8 cellular contexts compared by ENCODE assay signal in the genomic region with DNA sequence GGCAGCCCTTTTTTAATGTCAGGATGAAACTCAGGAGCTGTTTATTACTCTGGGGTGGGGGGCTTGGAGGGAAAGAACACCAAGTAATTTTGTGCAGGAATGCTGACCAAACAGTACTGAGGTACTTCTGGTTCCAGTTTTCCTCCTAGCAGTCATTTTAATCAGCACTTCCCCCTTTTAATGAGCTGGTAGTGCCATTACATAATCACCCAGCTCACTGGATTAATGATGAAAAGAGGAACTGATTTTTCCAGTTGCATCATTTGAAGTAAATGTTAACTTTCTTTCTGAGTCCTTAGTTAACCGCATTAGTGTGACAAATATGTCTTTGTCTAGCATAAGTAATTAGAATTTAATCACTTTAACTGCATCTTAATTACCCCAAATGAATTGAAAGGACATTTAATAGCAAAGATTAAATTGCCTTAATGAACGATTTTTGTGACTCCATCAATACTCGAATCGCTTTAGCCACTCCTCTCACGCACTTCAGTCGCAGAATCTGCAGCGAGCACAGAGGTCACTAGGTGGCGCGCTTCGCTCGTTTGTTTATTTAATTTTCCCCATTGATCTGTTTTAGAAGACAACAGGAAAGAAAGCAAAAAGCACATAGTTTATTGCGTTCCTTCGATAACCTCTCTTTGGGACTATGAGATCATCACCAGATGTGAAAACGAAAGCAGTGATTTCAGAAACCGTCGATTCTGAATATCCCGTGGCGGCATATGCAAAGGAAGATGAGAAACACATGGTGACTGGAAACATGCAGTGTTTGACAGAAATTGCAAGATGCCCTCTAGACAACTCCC. TPM values are rescaled to one million over a fixed set of nuclear protein-coding genes. Genes with fewer than 3 reads are reported as not detected.
DNase-seq lines count a peak whose midpoint lies in the region; ATAC-seq, FAIRE-seq and TF ChIP-seq lines count a peak whose summit lies in the region.

No MANE protein-coding gene starts in this region.

- no peaks in the 10 kb centered on the region for H3K9me3 ChIP-seq in keratinocyte (ENCODE audit: control insufficient read depth, low read depth, low read length)

- H3K4me2 ChIP-seq in keratinocyte (ENCODE audit: control insufficient read depth, extremely low read depth, insufficient read depth, low read depth, low read length): peak overlapping the region; percentile 58

- dilution Hi-C loops in keratinocyte (cut with MboI; ENCODE audit: extremely low pct_ligation_motif_present, low sequenced_read_pairs): loop anchor here (25.0 kb wide), 1 partner anchor 407 kb away; no protein-coding TSS in a partner anchor

- H3K4me3 ChIP-seq in brain microvascular endothelial cell (ENCODE audit: low read depth, low read length) (no peak overlapping the region), keratinocyte (ENCODE audit: control insufficient read depth in 2 of 3, extremely low read depth in 1 of 3, insufficient read depth in 2 of 3, low read depth in 1 of 3, low read length in 3 of 3) (no peak overlapping the region)

- FAIRE-seq in keratinocyte (lab: Jason Lieb, UNC): peak; percentile 63

- no peaks in the 10 kb centered on the region for H3K79me2 ChIP-seq in keratinocyte (ENCODE audit: control insufficient read depth, insufficient read depth, low read length)

- peak; percentile 66 for ATAC-seq in HG02623 (IDR thresholded peaks at IDR 0.05; ENCODE audit: unreplicated experiment)

- H4K20me1 ChIP-seq in keratinocyte (ENCODE audit: control insufficient read depth, extremely low read depth, insufficient read depth, low read length): peaks cover 7% of the 10 kb centered on the region

- H3K9ac ChIP-seq in keratinocyte (ENCODE audit: control insufficient read depth, extremely low read depth, insufficient read depth, low read length): no peak overlapping the region

- DNase-seq in NCI-H1417 (lab: John Stamatoyannopoulos, UW): peak; percentile 28 to 73 (median 69)
- DNase-seq in NCI-H1417 treated with DMSO at 0.1 percent for 48 hours (lab: John Stamatoyannopoulos, UW): no peak
- peak; percentile 9 for DNase-seq in NCI-H1436 treated with DMSO at 0.1 percent for 48 hours (lab: John Stamatoyannopoulos, UW)
- peak; percentile 68 for DNase-seq in UCSD-AML1 (lab: John Stamatoyannopoulos, UW; ENCODE audit: unreplicated experiment)
- peak; percentile 52 for DNase-seq in brain microvascular endothelial cell
- no peak for DNase-seq in keratinocyte (ENCODE audit: low read depth, low spot score)
- peak; percentile 72 to 75 for DNase-seq in stimulated activated CD4-positive, alpha-beta T cell treated with anti-CD3 and anti-CD28 coated beads, Interleukin-2, amount 100 ng/mL, for 24 hours

- H3K27ac ChIP-seq in brain microvascular endothelial cell: no peak overlapping the region
- H3K27ac ChIP-seq in keratinocyte (ENCODE audit: control insufficient read depth, insufficient read depth, low read length): no peak overlapping the region

- peak; percentile 93 for TF ChIP-seq CTCF in brain microvascular endothelial cell (IDR thresholded peaks at IDR 0.05; ENCODE audit: low read depth, low read length, missing control alignments)
- peak; percentile 81 to 96 (median 82) for TF ChIP-seq CTCF in keratinocyte (optimal IDR thresholded peaks at IDR 0.05 in 1 of 3, IDR thresholded peaks at IDR 0.05 in 1 of 3, conservative IDR thresholded peaks at IDR 0.05 in 1 of 3; ENCODE audit: extremely low read depth in 1 of 3, insufficient read depth in 2 of 3, low read length in 3 of 3)

- H3K27me3 ChIP-seq in brain microvascular endothelial cell (replicated peaks): peaks cover 41% of the 10 kb centered on the region
- peaks cover 46% of the 10 kb centered on the region for H3K27me3 ChIP-seq in keratinocyte (ENCODE audit: control insufficient read depth, extremely low read depth, insufficient read depth, low read length)

- in situ Hi-C loops in brain microvascular endothelial cell (cut with HindIII; ENCODE audit: low pct_ligation_motif_present, low sequenced_read_pairs): loop anchor here (25.0 kb wide), 1 partner anchor 932 kb away; no protein-coding TSS in a partner anchor

- no peaks in the 10 kb centered on the region for H3K4me1 ChIP-seq in keratinocyte (ENCODE audit: control insufficient read depth, extremely low read depth, insufficient read depth, low read length)

- H3K36me3 ChIP-seq in brain microvascular endothelial cell (replicated peaks) (no peaks in the 10 kb centered on the region), keratinocyte (ENCODE audit: control insufficient read depth in 2 of 2, extremely low read depth in 1 of 2, insufficient read depth in 2 of 2, low read length in 2 of 2) (no peaks in the 10 kb centered on the region)

- no peak overlapping the region for H2AFZ ChIP-seq in keratinocyte (ENCODE audit: control insufficient read depth, low read length)

- H3K9me1 ChIP-seq in keratinocyte (ENCODE audit: control insufficient read depth, extremely low read depth, insufficient read depth, low read length): no peaks in the 10 kb centered on the region

RNA-seq across cellular contexts. Expression of a gene that starts 9.8 kb away (rescaled TPM):
- polyA plus RNA-seq in keratinocyte: not detected in 3 replicates
- polyA plus RNA-seq in keratinocyte (2011; ENCODE audit: low read depth): not detected
- polyA plus RNA-seq in keratinocyte (2011; cell fraction: cytosol; rRNA removed): not detected in 2 replicates
- polyA plus RNA-seq in keratinocyte (2011; cell fraction: nucleus; rRNA removed): not detected in 2 replicates
- not detected in 2 replicates for polyA plus RNA-seq in keratinocyte (2012; ENCODE audit: low replicate concordance)
- not detected in 3 replicates for polyA minus RNA-seq in keratinocyte
- not detected for polyA minus RNA-seq in keratinocyte (2011; cell fraction: cytosol; rRNA and poly(A)+ RNA removed)
- not detected in 2 replicates for polyA minus RNA-seq in keratinocyte (2011; cell fraction: nucleus; rRNA and poly(A)+ RNA removed)

Comparison
In these comparisons a context has a peak if more than half of its experiments do, and no peak if none do; other contexts are left out.
1. DNase-seq: peak in NCI-H1417 (3 of 3), NCI-H1436 treated with DMSO at 0.1 percent for 48 hours (single experiment), UCSD-AML1 (single experiment), brain microvascular endothelial cell (single experiment) and stimulated activated CD4-positive, alpha-beta T cell treated with anti-CD3 and anti-CD28 coated beads, Interleukin-2, amount 100 ng/mL, for 24 hours (2 of 2); none in NCI-H1417 treated with DMSO at 0.1 percent for 48 hours (single experiment) and keratinocyte (single experiment).